1 cellular context compared by ENCODE assay signal in genomic region chr2:157466764-157467163, GRCh38.
TF ChIP-seq lines count a peak whose summit lies in the region.

No MANE protein-coding gene starts in this region.

TF ChIP-seq in GM12878, 131 proteins besides CTCF, POLR2A, EP300 and RAD21 (continued from another document):
- TF ChIP-seq IRF5 (IDR thresholded peaks at IDR 0.05; ENCODE audit: borderline replicate concordance) (no peak), MEF2A (IDR thresholded peaks at IDR 0.05; ENCODE audit: insufficient read depth, low read depth, low read length) (no peak), RAD51 (IDR thresholded peaks at IDR 0.05) (no peak), MLLT1 (IDR thresholded peaks at IDR 0.05) (no peak), PBX3 (IDR thresholded peaks at IDR 0.05; ENCODE audit: insufficient replicate concordance, low read depth, low read length) (no peak), SIX5 (IDR thresholded peaks at IDR 0.05; ENCODE audit: low read depth, low read length, severe bottlenecking) (no peak), MAX (IDR thresholded peaks at IDR 0.05; ENCODE audit: low read depth, low read length) (no peak)
